In the genomic region with DNA sequence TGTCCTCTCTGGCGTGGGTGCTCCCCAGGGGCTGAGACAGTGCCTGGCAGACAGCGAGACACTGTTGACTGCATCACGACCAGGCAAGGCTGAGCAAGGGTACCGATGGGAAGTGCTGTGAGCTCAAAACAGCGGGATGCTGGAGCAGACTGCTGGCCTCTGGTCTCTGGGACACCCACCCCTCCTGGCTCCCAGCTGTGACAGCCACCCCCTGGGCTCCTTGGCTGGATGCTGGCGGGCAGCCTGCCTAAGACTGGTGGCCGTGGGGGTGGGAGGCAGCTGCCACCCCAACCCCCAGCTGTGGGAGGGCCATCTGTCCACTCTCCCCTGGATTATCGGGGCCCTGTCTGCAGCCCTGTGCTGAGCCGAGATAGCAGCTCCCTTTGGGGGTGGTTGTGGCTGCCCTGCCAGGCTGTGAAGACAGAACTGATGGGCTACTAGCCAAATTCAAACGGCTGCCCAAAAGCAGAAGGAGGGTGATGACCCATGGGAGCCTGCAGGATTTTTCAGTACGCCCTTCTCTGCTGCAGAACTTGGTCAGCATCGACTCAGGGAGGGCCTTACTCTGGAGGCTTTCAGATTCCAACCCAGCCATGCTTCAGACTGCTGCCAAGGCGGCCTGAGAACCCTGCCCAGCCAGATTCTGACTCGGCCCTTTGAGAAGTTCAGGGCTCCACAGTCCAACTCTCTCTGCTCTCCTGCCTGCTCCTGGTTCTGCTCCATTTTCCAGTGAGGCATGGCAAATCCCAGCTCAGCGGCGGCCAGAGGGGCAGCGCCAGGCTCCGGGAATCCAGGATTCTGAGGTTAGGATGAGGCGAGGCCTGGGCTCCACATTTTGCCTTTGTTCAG, we compare ENCODE assay signal across 9 cellular contexts.
DNase-seq lines count a peak whose midpoint lies in the region; ATAC-seq, FAIRE-seq and TF ChIP-seq lines count a peak whose summit lies in the region.
"Had no signal": no experiment of that assay in that cellular context is flagged by ENCODE, and none has a peak within 500 bp of the region (broad histone marks: within the 10 kb centered on the region; RNA-seq: fewer than 3 reads in every experiment).

No MANE protein-coding gene starts in this region.

- H3K4me3 ChIP-seq in skeletal muscle cell (ENCODE audit: low read depth, low read length): no peak overlapping the region

- peak; percentile 62 for ATAC-seq in left ventricle myocardium superior
- ATAC-seq in GM19463 (IDR thresholded peaks at IDR 0.05; ENCODE audit: unreplicated experiment): no peak

- no peak for FAIRE-seq in D721Med (lab: Jason Lieb, UNC)
- FAIRE-seq: islet of Langerhans had no signal

- H3K27ac ChIP-seq in C4-2B (0 out of 2 replicates have a peak overlapping the region, but pooled peaks have one; percentile 4), angular gyrus (ENCODE audit: low read depth, low read length) (peak overlapping the region; percentile 72)

- intact Hi-C loops in left ventricle myocardium superior (cut with micrococcal nuclease): no loop called here

- no peak for TF ChIP-seq CTCF in C4-2B (conservative IDR thresholded peaks at IDR 0.05)
- TF ChIP-seq CTCF in D721Med (IDR thresholded peaks at IDR 0.05; ENCODE audit: insufficient read depth, missing control alignments): no peak

- DNase-seq in left ventricle myocardium superior: peak; percentile 82
- peak; percentile 20 for DNase-seq in skeletal muscle cell (ENCODE audit: low read depth)
- DNase-seq in kidney glomerular epithelial cell (lab: John Stamatoyannopoulos, UW): no peak
- DNase-seq in D721Med (ENCODE audit: insufficient read length, low spot score): no peak
- no peak for DNase-seq in T-helper 2 cell

Comparison
In these comparisons a context has a peak if more than half of its experiments do, and no peak if none do; other contexts are left out.
1. DNase-seq: peak in left ventricle myocardium superior (single experiment) and skeletal muscle cell (single experiment); none in kidney glomerular epithelial cell (single experiment), D721Med (single experiment) and T-helper 2 cell (0 of 5).